In the genomic region with DNA sequence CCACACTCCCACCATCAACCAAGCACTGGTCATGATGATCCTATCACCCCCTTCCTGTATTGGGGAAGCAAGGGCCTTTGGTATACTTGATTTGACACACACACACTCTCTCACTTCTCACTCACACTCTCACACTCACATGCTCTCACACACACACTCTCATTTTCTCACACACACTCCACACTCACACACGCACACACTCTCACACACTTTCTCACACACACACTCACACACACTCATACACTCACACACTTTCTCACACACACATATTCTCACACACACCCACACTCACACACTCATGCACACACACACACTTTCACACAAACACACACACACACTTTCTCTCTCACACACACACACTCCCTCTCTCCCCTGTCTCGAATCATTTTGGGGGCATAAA, we compare ENCODE assay signal across 10 cellular contexts. TPM values are rescaled to one million over a fixed set of nuclear protein-coding genes. Genes with fewer than 3 reads are reported as not detected.
DNase-seq lines count a peak whose midpoint lies in the region; ATAC-seq and TF ChIP-seq lines count a peak whose summit lies in the region.
"Had no signal": no experiment of that assay in that cellular context is flagged by ENCODE, and none has a peak within 500 bp of the region (broad histone marks: within the 10 kb centered on the region; RNA-seq: fewer than 3 reads in every experiment).

No MANE protein-coding gene starts in this region.

- TF ChIP-seq CTCF in esophagus muscularis mucosa (IDR thresholded peaks at IDR 0.05): no peak

- no peak for TF ChIP-seq EP300 in esophagus muscularis mucosa (IDR thresholded peaks at IDR 0.05)

- peak overlapping the region; percentile 97 for H3K27ac Mint-ChIP-seq in activated naive CD4-positive, alpha-beta T cell treated with anti-CD3 and anti-CD28 coated beads, Interleukin-2, amount 10 ng/mL, durations not matched to agents 7 days and 5 days
- H3K27ac Mint-ChIP-seq in activated CD4-positive, alpha-beta memory T cell treated with anti-CD3 and anti-CD28 coated beads for 36 hours: peak overlapping the region; percentile 97

- 85% methylated on average over 2 of the region's 2 CpGs for WGBS in esophagus muscularis mucosa

- H3K4me3 Mint-ChIP-seq in activated naive CD4-positive, alpha-beta T cell treated with anti-CD3 and anti-CD28 coated beads, Interleukin-2, amount 10 ng/mL, durations not matched to agents 7 days and 5 days: peak overlapping the region; percentile 13
- peak overlapping the region; percentile 59 for H3K4me3 Mint-ChIP-seq in activated CD4-positive, alpha-beta memory T cell treated with anti-CD3 and anti-CD28 coated beads for 36 hours

- DNase-seq in activated naive CD4-positive, alpha-beta T cell treated with anti-CD3 and anti-CD28 coated beads, Interleukin-2, amount 10 ng/mL, durations not matched to agents 7 days and 5 days: no peak
- DNase-seq in activated naive CD4-positive, alpha-beta T cell treated with anti-CD3 and anti-CD28 coated beads, Interleukin-2, amount 50 U/mL, for 16 hours: no peak
- no peak for DNase-seq in activated CD4-positive, alpha-beta memory T cell treated with anti-CD3 and anti-CD28 coated beads for 36 hours
- DNase-seq in esophagus muscularis mucosa (ENCODE audit: extremely low spot score) (no peak), KG1 (lab: John Stamatoyannopoulos, UW) (no peak)
- no peak for DNase-seq in stimulated activated CD4-positive, alpha-beta T cell treated with anti-CD3 and anti-CD28 coated beads, Interleukin-4, amount 100 ng/mL, for 1 hour
- DNase-seq: activated effector memory CD4-positive, alpha-beta T cell treated with anti-CD3 and anti-CD28 coated beads, Interleukin-2, amount 50 U/mL, for 16 hours had no signal

- no peaks in the 10 kb centered on the region for H3K9me3 ChIP-seq in esophagus muscularis mucosa

- H3K4me3 ChIP-seq in esophagus muscularis mucosa: no peak overlapping the region
- H3K4me3 ChIP-seq: smooth muscle cell had no signal

- H3K36me3 ChIP-seq in esophagus muscularis mucosa: peaks cover 0 to 87% (median 22%) of the 10 kb centered on the region in 4 donors

- peaks cover 84% of the 10 kb centered on the region for H3K4me1 Mint-ChIP-seq in activated naive CD4-positive, alpha-beta T cell treated with anti-CD3 and anti-CD28 coated beads, Interleukin-2, amount 10 ng/mL, durations not matched to agents 7 days and 5 days
- peaks cover 89% of the 10 kb centered on the region for H3K4me1 Mint-ChIP-seq in activated CD4-positive, alpha-beta memory T cell treated with anti-CD3 and anti-CD28 coated beads for 36 hours (ENCODE audit: low read depth)

- H3K9me3 Mint-ChIP-seq in activated naive CD4-positive, alpha-beta T cell treated with anti-CD3 and anti-CD28 coated beads, Interleukin-2, amount 10 ng/mL, durations not matched to agents 7 days and 5 days: no peaks in the 10 kb centered on the region
- H3K9me3 Mint-ChIP-seq in activated CD4-positive, alpha-beta memory T cell treated with anti-CD3 and anti-CD28 coated beads for 36 hours: no peaks in the 10 kb centered on the region

- H3K27ac ChIP-seq in esophagus muscularis mucosa (replicated peaks in 1 of 4) (peak overlapping the region; percentile 5 to 56 (median 44)), temporal lobe (ENCODE audit: low read depth, low read length) (peak overlapping the region; percentile 78)

- no peak for TF ChIP-seq POLR2A in esophagus muscularis mucosa (IDR thresholded peaks at IDR 0.05; ENCODE audit: low read depth)

- H3K4me1 ChIP-seq in esophagus muscularis mucosa: peaks cover 27 to 54% (median 50%) of the 10 kb centered on the region in 4 donors

- H3K27me3 Mint-ChIP-seq in activated naive CD4-positive, alpha-beta T cell treated with anti-CD3 and anti-CD28 coated beads, Interleukin-2, amount 10 ng/mL, durations not matched to agents 7 days and 5 days: no peaks in the 10 kb centered on the region
- no peaks in the 10 kb centered on the region for H3K27me3 Mint-ChIP-seq in activated CD4-positive, alpha-beta memory T cell treated with anti-CD3 and anti-CD28 coated beads for 36 hours

- intact Hi-C loops in activated CD4-positive, alpha-beta memory T cell treated with anti-CD3 and anti-CD28 coated beads for 36 hours (cut with micrococcal nuclease): loop anchor here (1.0 to 10.0 kb wide), 8 partner anchors 9 to 929 kb away; a partner anchor contains a TSS
- intact Hi-C loops in esophagus muscularis mucosa (cut with DNase I): no loop called here

- POLR2A ChIA-PET in activated CD4-positive, alpha-beta memory T cell treated with anti-CD3 and anti-CD28 coated beads for 36 hours (lab: Charles Lee): interaction anchor here (1.9 to 4.2 kb wide), 3 partner anchors 9 to 32 kb away, joined by 11 to 40 read pairs (median 21); a partner anchor contains a TSS

- ATAC-seq in GM18498 (IDR thresholded peaks at IDR 0.05; ENCODE audit: unreplicated experiment): no peak

- peaks cover 0 to 20% (median 0%) of the 10 kb centered on the region in 4 donors for H3K27me3 ChIP-seq in esophagus muscularis mucosa

- peaks cover 69% of the 10 kb centered on the region for H3K36me3 Mint-ChIP-seq in activated naive CD4-positive, alpha-beta T cell treated with anti-CD3 and anti-CD28 coated beads, Interleukin-2, amount 10 ng/mL, durations not matched to agents 7 days and 5 days
- H3K36me3 Mint-ChIP-seq in activated CD4-positive, alpha-beta memory T cell treated with anti-CD3 and anti-CD28 coated beads for 36 hours: peaks cover 68% of the 10 kb centered on the region

- CTCF ChIA-PET in activated naive CD4-positive, alpha-beta T cell treated with anti-CD3 and anti-CD28 coated beads, Interleukin-2, amount 10 ng/mL, durations not matched to agents 7 days and 5 days (lab: Charles Lee): interaction anchor here (0.6 to 0.9 kb wide), 2 partner anchors 8 to 409 kb away, joined by 3 read pairs; a partner anchor contains a TSS
- CTCF ChIA-PET in activated CD4-positive, alpha-beta memory T cell treated with anti-CD3 and anti-CD28 coated beads for 36 hours (lab: Charles Lee): interaction anchor here (0.7 to 1.3 kb wide), 3 partner anchors 9 to 89 kb away, joined by 3 to 5 read pairs (median 3); a partner anchor contains a TSS

RNA-seq across cellular contexts. Expression of a gene that starts 8.6 kb away (rescaled TPM):
- 10 to 100 TPM; 94.8 to 96.8 TPM for total RNA-seq in activated CD4-positive, alpha-beta memory T cell treated with anti-CD3 and anti-CD28 coated beads for 36 hours
- total RNA-seq in esophagus muscularis mucosa (100 to 1,000 TPM in 1 of 4 donors, 10 to 100 TPM in 3; 56.5 to 142 (median 77.1) TPM), temporal lobe (25.8 TPM)
